Comparison of ENCODE assay signal across 10 cellular contexts in genomic region chr2:9693138-9693520, GRCh38.
DNase-seq lines count a peak whose midpoint lies in the region; ATAC-seq and TF ChIP-seq lines count a peak whose summit lies in the region.
"Had no signal": no experiment of that assay in that cellular context is flagged by ENCODE, and none has a peak within 500 bp of the region (broad histone marks: within the 10 kb centered on the region; RNA-seq: fewer than 3 reads in every experiment).

No MANE protein-coding gene starts in this region.

- peak overlapping the region; percentile 31 for H3K4me2 ChIP-seq in mammary epithelial cell (ENCODE audit: insufficient read depth, low read depth, low read length)
- H3K4me2 ChIP-seq in mesenchymal stem cell (ENCODE audit: low read length, poor library complexity, severe bottlenecking), result no peak overlapping the region

- no peak overlapping the region for H3K4me3 ChIP-seq in mammary epithelial cell (replicated peaks in 1 of 3; ENCODE audit: insufficient read depth in 1 of 3, low read depth in 2 of 3, low read length in 3 of 3)
- peak overlapping the region in 1 of 2 experiments; percentile 66 for H3K4me3 ChIP-seq in mesenchymal stem cell (ENCODE audit: insufficient read depth in 1 of 2, low read depth in 1 of 2, low read length in 2 of 2)
- no peak overlapping the region for H3K4me3 ChIP-seq in right lobe of liver
- H3K4me3 ChIP-seq: pancreas had no signal

- WGBS in mammary epithelial cell (ENCODE audit: low coverage, missing lambda C conversion rate), result 77% methylated on average over 8 of the region's 9 CpGs
- 84% methylated on average over 9 of the region's 9 CpGs for WGBS in mesenchymal stem cell
- WGBS in right lobe of liver (ENCODE audit: insufficient coverage, low coverage, low lambda C conversion rate, missing lambda C conversion rate), result 100% methylated on average over 2 of the region's 9 CpGs

- no peaks in the 10 kb centered on the region for H3K36me3 ChIP-seq in mammary epithelial cell (ENCODE audit: insufficient read depth, low read length)
- no peaks in the 10 kb centered on the region for H3K36me3 ChIP-seq in mesenchymal stem cell (ENCODE audit: control insufficient read depth in 1 of 2, insufficient read depth in 2 of 2, low read depth in 1 of 2, low read length in 2 of 2)
- no peaks in the 10 kb centered on the region for H3K36me3 ChIP-seq in right lobe of liver
- H3K36me3 ChIP-seq: pancreas had no signal

- H3K9me3 ChIP-seq in mammary epithelial cell (replicated peaks; ENCODE audit: insufficient read depth, low read length) (no peaks in the 10 kb centered on the region), mesenchymal stem cell (ENCODE audit: control insufficient read depth, low read length) (no peaks in the 10 kb centered on the region), right lobe of liver (no peaks in the 10 kb centered on the region)
- H3K9me3 ChIP-seq: pancreas had no signal

- intact Hi-C loops in mammary epithelial cell (cut with micrococcal nuclease) (no loop called here), right lobe of liver (cut with DNase I) (no loop called here)

- H2BK120ac ChIP-seq in mesenchymal stem cell (ENCODE audit: low read depth, low read length), result no peak overlapping the region

- DNase-seq in AG20443 (ENCODE audit: low spot score), result peak; percentile 93
- peak; percentile 63 for DNase-seq in HPDE6-E6E7 (ENCODE audit: extremely low spot score)
- peak; percentile 47 for DNase-seq in mammary epithelial cell
- peak; percentile 60 for DNase-seq in mesenchymal stem cell
- DNase-seq in right lobe of liver, result no peak
- no peak for DNase-seq in COR-L47 (lab: John Stamatoyannopoulos, UW)
- DNase-seq: pancreas had no signal

- H2BK5ac ChIP-seq in mesenchymal stem cell (ENCODE audit: low read depth, low read length, poor library complexity, severe bottlenecking), result no peak overlapping the region

- no peaks in the 10 kb centered on the region for H3K79me1 ChIP-seq in mesenchymal stem cell (replicated peaks; ENCODE audit: low read length, poor library complexity, severe bottlenecking)

- no peak overlapping the region for H2BK15ac ChIP-seq in mesenchymal stem cell (ENCODE audit: low read depth, poor library complexity, severe bottlenecking)

- in situ Hi-C loops in mammary epithelial cell (cut with MboI; ENCODE audit: low sequenced_read_pairs in 2 of 2), result no loop called here

- TF ChIP-seq CTCF in mammary epithelial cell (conservative IDR thresholded peaks at IDR 0.05 in 1 of 2, IDR thresholded peaks at IDR 0.05 in 1 of 2; ENCODE audit: extremely low read depth in 1 of 2, insufficient read depth in 1 of 2, low read depth in 1 of 2, low read length in 2 of 2) (no peak), right lobe of liver (IDR thresholded peaks at IDR 0.05) (no peak)

- no peak overlapping the region for H2AK5ac ChIP-seq in mesenchymal stem cell (ENCODE audit: low read length, severe bottlenecking)

- H2BK12ac ChIP-seq in mesenchymal stem cell (ENCODE audit: low read length in 2 of 2), result no peak overlapping the region

- peak overlapping the region; percentile 49 for H4K91ac ChIP-seq in mesenchymal stem cell (ENCODE audit: low read length)

- H3K23ac ChIP-seq in mesenchymal stem cell (ENCODE audit: low read length in 2 of 2), result no peak overlapping the region

- TF ChIP-seq POLR2A in right lobe of liver (IDR thresholded peaks at IDR 0.05), result no peak

- H3K9ac ChIP-seq in mammary epithelial cell (ENCODE audit: insufficient read depth, low read length), result no peak overlapping the region
- H3K9ac ChIP-seq in mesenchymal stem cell (ENCODE audit: low read length), result peak overlapping the region; percentile 84

- CTCF ChIA-PET in mammary epithelial cell (lab: Charles Lee; ENCODE audit: low non-redundant PET), result no interaction called here

- H4K8ac ChIP-seq in mesenchymal stem cell (ENCODE audit: low read length), result no peak overlapping the region

- no peaks in the 10 kb centered on the region for H4K20me1 ChIP-seq in mammary epithelial cell (ENCODE audit: insufficient read depth, low read length)

- dilution Hi-C loops in mammary epithelial cell (cut with HindIII; ENCODE audit: low sequenced_read_pairs), result loop anchor here (10.0 kb wide), 2 partner anchors 68 to 488 kb away; partner anchors contain the start of gene ASAP2

- H3K4me1 ChIP-seq in mammary epithelial cell (ENCODE audit: insufficient read depth, low read length) (peaks cover 13% of the 10 kb centered on the region), mesenchymal stem cell (ENCODE audit: control insufficient read depth, insufficient read depth, low read depth, low read length) (peaks cover 6% of the 10 kb centered on the region), right lobe of liver (peaks cover 0 to 5% (median 0%) of the 10 kb centered on the region in 4 donors)
- H3K4me1 ChIP-seq: pancreas had no signal

- H3K27ac ChIP-seq in mammary epithelial cell (ENCODE audit: insufficient read depth, low read depth, low read length) (no peak overlapping the region), mesenchymal stem cell (ENCODE audit: low read length, poor library complexity, severe bottlenecking) (no peak overlapping the region), right lobe of liver (no peak overlapping the region)
- H3K27ac ChIP-seq: HL-60, pancreas had no signal

- H3K79me2 ChIP-seq in mammary epithelial cell (ENCODE audit: insufficient read depth, low read length), result no peaks in the 10 kb centered on the region

- no peak overlapping the region for H3K18ac ChIP-seq in mesenchymal stem cell (ENCODE audit: low read depth in 1 of 2, low read length in 2 of 2)

- no TSS peak for BruUV-seq in mammary epithelial cell (replicated peaks; lab: Mats Ljungman, UMichigan)

- peak overlapping the region in 1 of 2 experiments; percentile 52 for H3K4ac ChIP-seq in mesenchymal stem cell (ENCODE audit: low read depth in 1 of 2, low read length in 2 of 2)

- no peak for ATAC-seq in HG02981 (IDR thresholded peaks at IDR 0.05; ENCODE audit: unreplicated experiment)
- no peak for ATAC-seq in HG03565 (IDR thresholded peaks at IDR 0.05; ENCODE audit: unreplicated experiment)
- no peak for ATAC-seq in right lobe of liver

- H3K27me3 ChIP-seq in mammary epithelial cell (ENCODE audit: insufficient read depth, low read length) (no peaks in the 10 kb centered on the region), mesenchymal stem cell (ENCODE audit: control insufficient read depth in 1 of 2, insufficient read depth in 1 of 2, low read length in 2 of 2) (no peaks in the 10 kb centered on the region), right lobe of liver (no peaks in the 10 kb centered on the region)
- H3K27me3 ChIP-seq: pancreas had no signal

- H2AFZ ChIP-seq in mammary epithelial cell (ENCODE audit: low read depth, low read length) (no peak overlapping the region), mesenchymal stem cell (ENCODE audit: low read depth, low read length) (no peak overlapping the region)

- no peak overlapping the region for H3K14ac ChIP-seq in mesenchymal stem cell (ENCODE audit: low read length in 2 of 2)

Comparison
In these comparisons a context has a peak if more than half of its experiments do, and no peak if none do; other contexts are left out.
1. DNase-seq: peak in AG20443 (single experiment), HPDE6-E6E7 (single experiment), mammary epithelial cell (single experiment) and mesenchymal stem cell (single experiment); none in right lobe of liver (0 of 3) and COR-L47 (single experiment).